Comparison of ENCODE assay signal across 14 cellular contexts in the genomic region with DNA sequence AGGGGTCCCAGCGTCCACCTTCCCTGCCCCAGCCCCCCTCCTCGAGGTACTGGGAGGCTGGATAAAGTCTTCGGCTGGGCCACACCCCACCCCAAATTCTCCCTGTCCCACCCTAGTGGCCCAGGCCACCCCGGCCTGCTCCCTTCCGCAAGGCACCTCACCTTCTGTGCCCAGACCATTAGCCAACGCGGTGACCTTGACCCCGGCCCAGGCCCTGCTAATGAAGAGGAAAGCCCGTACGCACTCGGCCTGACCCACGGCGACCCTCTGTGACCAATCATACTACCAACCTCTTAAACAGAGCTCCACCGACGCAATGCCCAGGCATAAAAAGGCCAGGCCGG. TPM values are rescaled to one million over a fixed set of nuclear protein-coding genes. Genes with fewer than 3 reads are reported as not detected.
DNase-seq lines count a peak whose midpoint lies in the region; ATAC-seq and TF ChIP-seq lines count a peak whose summit lies in the region.
"Had no signal": no experiment of that assay in that cellular context is flagged by ENCODE, and none has a peak within 500 bp of the region (broad histone marks: within the 10 kb centered on the region; RNA-seq: fewer than 3 reads in every experiment).

No MANE protein-coding gene starts in this region.

- no peak for TF ChIP-seq CTCF in left lung (IDR thresholded peaks at IDR 0.05)

- no peaks in the 10 kb centered on the region for H3K9me3 ChIP-seq in left lung

- intact Hi-C loops in activated T-helper 1 cell treated with anti-CD3 and anti-CD28 coated beads, Interleukin-12 subunit alpha, Interleukin-12 subunit beta, Interleukin-2, Interleukin-4 antibody, amounts not matched to agents 30 ng/mL and 10 ng/mL and 1 ng/mL, durations not matched to agents 14 hours and 24 hours and 36 hours (cut with micrococcal nuclease): no loop called here
- intact Hi-C loops in left lung (cut with DNase I): no loop called here

- H3K36me3 ChIP-seq in left lung: no peaks in the 10 kb centered on the region

- H3K4me1 Mint-ChIP-seq in activated CD4-positive, alpha-beta T cell treated with anti-CD3 and anti-CD28 coated beads, Interleukin-2, amount 10 ng/mL, durations not matched to agents 7 days and 5 days: peaks cover 36% of the 10 kb centered on the region
- peaks cover 31% of the 10 kb centered on the region for H3K4me1 Mint-ChIP-seq in activated T-helper 1 cell treated with anti-CD3 and anti-CD28 coated beads, Interleukin-12 subunit alpha, Interleukin-12 subunit beta, Interleukin-2, Interleukin-4 antibody, amounts not matched to agents 30 ng/mL and 10 ng/mL and 1 ng/mL, durations not matched to agents 14 hours and 24 hours and 36 hours (ENCODE audit: low read depth)
- peaks cover 6 to 32% of the 10 kb centered on the region in 2 donors for H3K4me1 Mint-ChIP-seq in stimulated activated naive B cell treated with anti-CD40 and anti-IgM and Interleukin-4, amounts not matched to agents 10 μg/mL and 1 μg/mL and 100 μg/mL, for 72 hours

- peaks cover 7% of the 10 kb centered on the region for H3K27me3 Mint-ChIP-seq in activated CD4-positive, alpha-beta T cell treated with anti-CD3 and anti-CD28 coated beads, Interleukin-2, amount 10 ng/mL, durations not matched to agents 7 days and 5 days
- peaks cover 3% of the 10 kb centered on the region for H3K27me3 Mint-ChIP-seq in activated T-helper 1 cell treated with anti-CD3 and anti-CD28 coated beads, Interleukin-12 subunit alpha, Interleukin-12 subunit beta, Interleukin-2, Interleukin-4 antibody, amounts not matched to agents 30 ng/mL and 10 ng/mL and 1 ng/mL, durations not matched to agents 14 hours and 24 hours and 36 hours (ENCODE audit: insufficient read depth)
- H3K27me3 Mint-ChIP-seq in stimulated activated naive B cell treated with anti-CD40 and anti-IgM and Interleukin-4, amounts not matched to agents 10 μg/mL and 1 μg/mL and 100 μg/mL, for 72 hours: peaks cover 9 to 24% of the 10 kb centered on the region in 2 donors

- H3K4me1 ChIP-seq in left lung: peaks cover 5 to 23% of the 10 kb centered on the region in 2 donors

- H3K4me3 ChIP-seq in left lung: peak overlapping the region; percentile 35 to 43

- H3K9me3 Mint-ChIP-seq in activated CD4-positive, alpha-beta T cell treated with anti-CD3 and anti-CD28 coated beads, Interleukin-2, amount 10 ng/mL, durations not matched to agents 7 days and 5 days: no peaks in the 10 kb centered on the region
- no peaks in the 10 kb centered on the region for H3K9me3 Mint-ChIP-seq in activated T-helper 1 cell treated with anti-CD3 and anti-CD28 coated beads, Interleukin-12 subunit alpha, Interleukin-12 subunit beta, Interleukin-2, Interleukin-4 antibody, amounts not matched to agents 30 ng/mL and 10 ng/mL and 1 ng/mL, durations not matched to agents 14 hours and 24 hours and 36 hours
- H3K9me3 Mint-ChIP-seq in stimulated activated naive B cell treated with anti-CD40 and anti-IgM and Interleukin-4, amounts not matched to agents 10 μg/mL and 1 μg/mL and 100 μg/mL, for 72 hours: no peaks in the 10 kb centered on the region

- H3K27ac Mint-ChIP-seq in activated CD4-positive, alpha-beta T cell treated with anti-CD3 and anti-CD28 coated beads, Interleukin-2, amount 10 ng/mL, durations not matched to agents 7 days and 5 days: no peak overlapping the region
- H3K27ac Mint-ChIP-seq in activated T-helper 1 cell treated with anti-CD3 and anti-CD28 coated beads, Interleukin-12 subunit alpha, Interleukin-12 subunit beta, Interleukin-2, Interleukin-4 antibody, amounts not matched to agents 30 ng/mL and 10 ng/mL and 1 ng/mL, durations not matched to agents 14 hours and 24 hours and 36 hours: no peak overlapping the region
- H3K27ac Mint-ChIP-seq in stimulated activated naive B cell treated with anti-CD40 and anti-IgM and Interleukin-4, amounts not matched to agents 10 μg/mL and 1 μg/mL and 100 μg/mL, for 72 hours: no peak overlapping the region

- no peak overlapping the region for H3K27ac ChIP-seq in left lung
- H3K27ac ChIP-seq: RWPE1 had no signal

- CTCF ChIA-PET in activated CD4-positive, alpha-beta T cell treated with anti-CD3 and anti-CD28 coated beads, Interleukin-2, amount 10 ng/mL, durations not matched to agents 7 days and 5 days (lab: Charles Lee): no interaction called here

- no peak for ATAC-seq in left lung
- no peak for ATAC-seq in stimulated activated naive B cell treated with anti-CD40 and anti-IgM and Interleukin-4, amounts not matched to agents 10 μg/mL and 1 μg/mL and 100 μg/mL, for 72 hours (replicated peaks)

- peak overlapping the region; percentile 61 for H3K4me3 Mint-ChIP-seq in activated CD4-positive, alpha-beta T cell treated with anti-CD3 and anti-CD28 coated beads, Interleukin-2, amount 10 ng/mL, durations not matched to agents 7 days and 5 days
- H3K4me3 Mint-ChIP-seq in activated T-helper 1 cell treated with anti-CD3 and anti-CD28 coated beads, Interleukin-12 subunit alpha, Interleukin-12 subunit beta, Interleukin-2, Interleukin-4 antibody, amounts not matched to agents 30 ng/mL and 10 ng/mL and 1 ng/mL, durations not matched to agents 14 hours and 24 hours and 36 hours: peak overlapping the region; percentile 84
- peak overlapping the region; percentile 77 to 81 for H3K4me3 Mint-ChIP-seq in stimulated activated naive B cell treated with anti-CD40 and anti-IgM and Interleukin-4, amounts not matched to agents 10 μg/mL and 1 μg/mL and 100 μg/mL, for 72 hours

- DNase-seq in activated CD4-positive, alpha-beta T cell treated with anti-CD3 and anti-CD28 coated beads, Interleukin-2, amount 10 ng/mL, durations not matched to agents 7 days and 5 days: no peak
- DNase-seq in activated CD4-positive, alpha-beta T cell treated with anti-CD3 and anti-CD28 coated beads, Interleukin-2, amount 50 U/mL, for 4 hours: no peak
- no peak for DNase-seq in activated T-helper 1 cell treated with anti-CD3 and anti-CD28 coated beads, Interleukin-12 subunit alpha, Interleukin-12 subunit beta, Interleukin-2, Interleukin-4 antibody, amounts not matched to agents 30 ng/mL and 10 ng/mL and 1 ng/mL, durations not matched to agents 14 hours and 24 hours and 36 hours (ENCODE audit: low spot score)
- DNase-seq in left lung (peak in 1 of 2 donors; percentile 59), NCI-H1694 (lab: John Stamatoyannopoulos, UW) (no peak), NCI-H146 (lab: John Stamatoyannopoulos, UW) (no peak), DMS153 treated with DMSO at 0.1 percent for 48 hours (lab: John Stamatoyannopoulos, UW; ENCODE audit: unreplicated experiment) (no peak)
- DNase-seq in stimulated activated naive B cell treated with anti-CD40 and anti-IgM and Interleukin-4, amounts not matched to agents 10 μg/mL and 1 μg/mL and 100 μg/mL, for 72 hours: no peak
- DNase-seq: activated CD4-positive, alpha-beta T cell treated with anti-CD3 and anti-CD28 coated beads for 48 hours; foreskin melanocyte; stimulated activated CD4-positive, alpha-beta T cell treated with anti-CD3 and anti-CD28 coated beads, Interleukin-2, amount 100 ng/mL, for 48 hours; trophoblast cell had no signal

- POLR2A ChIA-PET in activated CD4-positive, alpha-beta T cell treated with anti-CD3 and anti-CD28 coated beads, Interleukin-2, amount 10 ng/mL, durations not matched to agents 7 days and 5 days (lab: Charles Lee): no interaction called here

- no peaks in the 10 kb centered on the region for H3K36me3 Mint-ChIP-seq in activated CD4-positive, alpha-beta T cell treated with anti-CD3 and anti-CD28 coated beads, Interleukin-2, amount 10 ng/mL, durations not matched to agents 7 days and 5 days (ENCODE audit: low read depth)
- H3K36me3 Mint-ChIP-seq in activated T-helper 1 cell treated with anti-CD3 and anti-CD28 coated beads, Interleukin-12 subunit alpha, Interleukin-12 subunit beta, Interleukin-2, Interleukin-4 antibody, amounts not matched to agents 30 ng/mL and 10 ng/mL and 1 ng/mL, durations not matched to agents 14 hours and 24 hours and 36 hours (ENCODE audit: low read depth): peaks cover 4% of the 10 kb centered on the region
- H3K36me3 Mint-ChIP-seq in stimulated activated naive B cell treated with anti-CD40 and anti-IgM and Interleukin-4, amounts not matched to agents 10 μg/mL and 1 μg/mL and 100 μg/mL, for 72 hours: no peaks in the 10 kb centered on the region

- H3K27me3 ChIP-seq in left lung: peaks cover 14 to 45% of the 10 kb centered on the region in 2 donors

RNA-seq across cellular contexts. Expression of gene OXT, which starts 0.2 kb away (rescaled TPM):
- not detected for total RNA-seq in activated CD4-positive, alpha-beta T cell treated with anti-CD3 and anti-CD28 coated beads, Interleukin-2, amount 10 ng/mL, durations not matched to agents 7 days and 5 days
- not detected in 2 replicates for total RNA-seq in activated T-helper 1 cell treated with anti-CD3 and anti-CD28 coated beads, Interleukin-12 subunit alpha, Interleukin-12 subunit beta, Interleukin-2, Interleukin-4 antibody, amounts not matched to agents 30 ng/mL and 10 ng/mL and 1 ng/mL, durations not matched to agents 14 hours and 24 hours and 36 hours
- under 1 TPM in 1 of 2 donors, not detected in 1; 0.55 TPM for total RNA-seq in left lung
- total RNA-seq: bronchial epithelial cell had no signal

RNA-seq across cellular contexts. Expression of gene AVP, which starts 13.3 kb away (rescaled TPM):
- not detected for total RNA-seq in activated CD4-positive, alpha-beta T cell treated with anti-CD3 and anti-CD28 coated beads, Interleukin-2, amount 10 ng/mL, durations not matched to agents 7 days and 5 days
- total RNA-seq in activated T-helper 1 cell treated with anti-CD3 and anti-CD28 coated beads, Interleukin-12 subunit alpha, Interleukin-12 subunit beta, Interleukin-2, Interleukin-4 antibody, amounts not matched to agents 30 ng/mL and 10 ng/mL and 1 ng/mL, durations not matched to agents 14 hours and 24 hours and 36 hours: not detected in 2 replicates
- not detected for total RNA-seq in left lung
- total RNA-seq: bronchial epithelial cell had no signal

RNA-seq across cellular contexts. Expression of gene MRPS26, which starts 25.4 kb away (rescaled TPM):
- 10 to 100 TPM; 30.6 to 37.2 TPM for total RNA-seq in activated CD4-positive, alpha-beta T cell treated with anti-CD3 and anti-CD28 coated beads, Interleukin-2, amount 10 ng/mL, durations not matched to agents 7 days and 5 days
- total RNA-seq in activated T-helper 1 cell treated with anti-CD3 and anti-CD28 coated beads, Interleukin-12 subunit alpha, Interleukin-12 subunit beta, Interleukin-2, Interleukin-4 antibody, amounts not matched to agents 30 ng/mL and 10 ng/mL and 1 ng/mL, durations not matched to agents 14 hours and 24 hours and 36 hours: 106 and 114 TPM in 2 replicates
- 10 to 100 TPM; 37.4 to 40.4 TPM for total RNA-seq in left lung

RNA-seq across cellular contexts. Expression of gene GNRH2, which starts 27.8 kb away (rescaled TPM):
- total RNA-seq in activated CD4-positive, alpha-beta T cell treated with anti-CD3 and anti-CD28 coated beads, Interleukin-2, amount 10 ng/mL, durations not matched to agents 7 days and 5 days: 1 to 10 TPM; 1.2 to 2.0 TPM
- 2.1 and 2.3 TPM in 2 replicates for total RNA-seq in activated T-helper 1 cell treated with anti-CD3 and anti-CD28 coated beads, Interleukin-12 subunit alpha, Interleukin-12 subunit beta, Interleukin-2, Interleukin-4 antibody, amounts not matched to agents 30 ng/mL and 10 ng/mL and 1 ng/mL, durations not matched to agents 14 hours and 24 hours and 36 hours
- under 1 TPM in 1 of 2 donors, not detected in 1; 0.63 TPM for total RNA-seq in left lung
